ENCODE assay signal across 11 cellular contexts in genomic region chr5:41575110-41575779, GRCh38.
"Had no signal": no experiment of that assay in that cellular context is flagged by ENCODE, and none has a peak within 500 bp of the region (broad histone marks: within the 10 kb centered on the region; RNA-seq: fewer than 3 reads in every experiment).

No MANE protein-coding gene starts in this region.

- H3K4me3 ChIP-seq: lower lobe of right lung, prostate gland, transverse colon had no signal

- DNase-seq: activated CD4-positive, alpha-beta T cell treated with anti-CD3 and anti-CD28 coated beads, Interleukin-2, amount 50 U/mL, for 1 hour; activated naive CD8-positive, alpha-beta T cell treated with anti-CD3 and anti-CD28 coated beads for 36 hours; amygdala; cortex of kidney; effector memory CD4-positive, alpha-beta T cell; foreskin keratinocyte; left colon; lower lobe of right lung; stimulated activated naive CD8-positive, alpha-beta T cell treated with anti-CD3 and anti-CD28 coated beads, Interleukin-15, Interleukin-2, amounts not matched to agents 100 U/mL and 50 U/mL, for 24 hours; transverse colon had no signal

- H3K27ac ChIP-seq: foreskin keratinocyte, lower lobe of right lung, prostate gland, transverse colon had no signal

- H3K4me1 ChIP-seq: foreskin keratinocyte, lower lobe of right lung, prostate gland, transverse colon had no signal

- H3K9me3 ChIP-seq: lower lobe of right lung, prostate gland, transverse colon had no signal

- H3K36me3 ChIP-seq: lower lobe of right lung, prostate gland, transverse colon had no signal

- H3K27me3 ChIP-seq: foreskin keratinocyte, transverse colon had no signal
